ENCODE assay signal across 1 cellular context in the genomic region with DNA sequence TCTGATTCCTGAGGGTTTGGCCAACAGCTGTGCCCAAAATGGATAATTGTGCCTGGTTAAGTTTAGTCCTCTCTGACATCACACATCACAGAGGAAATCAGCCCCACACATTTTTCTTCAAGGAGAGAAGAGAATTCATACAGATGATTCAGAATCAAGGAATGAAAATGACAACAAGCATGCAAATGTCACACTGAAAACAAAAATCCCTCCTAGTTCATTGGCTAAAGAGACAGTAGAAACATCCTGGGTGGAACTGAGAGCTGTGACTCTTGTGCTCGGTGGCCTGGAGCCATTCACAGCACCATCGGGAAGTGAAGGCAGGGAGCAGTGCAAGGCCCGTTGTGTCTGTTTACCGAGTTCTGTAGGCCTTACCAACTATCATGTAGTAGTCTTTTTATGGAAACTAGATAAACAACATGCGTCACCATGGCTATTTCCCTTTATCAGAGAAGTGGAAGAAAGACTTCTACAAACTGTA.
TF ChIP-seq lines count a peak whose summit lies in the region.

No MANE protein-coding gene starts in this region.

TF ChIP-seq in SK-N-SH treated with all-trans-retinoic acid at 6 μM for 48 hours, 23 proteins besides CTCF, POLR2A, EP300 and RAD21 (continued from another document):
- TF ChIP-seq ZFP3 (CRISPR knock-in tag; IDR thresholded peaks at IDR 0.05) (no peak), RARB (CRISPR knock-in tag; IDR thresholded peaks at IDR 0.05) (no peak)
